1 cellular context compared by ENCODE assay signal in genomic region chr14:94088516-94088915, GRCh38.
A peak's percentile ranks its signal among the peaks of the same experiment; 100 is the strongest.
TF ChIP-seq lines count a peak whose summit lies in the region.

No MANE protein-coding gene starts in this region.

TF ChIP-seq in IMR-90, 13 proteins besides CTCF, POLR2A, EP300 and RAD21:
- TF ChIP-seq NFE2L2 (IDR thresholded peaks at IDR 0.05; ENCODE audit: low read depth, low read length) (no peak), FOS (IDR thresholded peaks at IDR 0.05; ENCODE audit: low read depth, low read length) (0 out of 2 replicates have a peak, but pooled peaks have one; percentile 28), BHLHE40 (IDR thresholded peaks at IDR 0.05; ENCODE audit: low read depth, low read length) (0 out of 2 replicates have a peak, but pooled peaks have one; percentile 31)
